Comparison of ENCODE assay signal across 8 cellular contexts in the genomic region with DNA sequence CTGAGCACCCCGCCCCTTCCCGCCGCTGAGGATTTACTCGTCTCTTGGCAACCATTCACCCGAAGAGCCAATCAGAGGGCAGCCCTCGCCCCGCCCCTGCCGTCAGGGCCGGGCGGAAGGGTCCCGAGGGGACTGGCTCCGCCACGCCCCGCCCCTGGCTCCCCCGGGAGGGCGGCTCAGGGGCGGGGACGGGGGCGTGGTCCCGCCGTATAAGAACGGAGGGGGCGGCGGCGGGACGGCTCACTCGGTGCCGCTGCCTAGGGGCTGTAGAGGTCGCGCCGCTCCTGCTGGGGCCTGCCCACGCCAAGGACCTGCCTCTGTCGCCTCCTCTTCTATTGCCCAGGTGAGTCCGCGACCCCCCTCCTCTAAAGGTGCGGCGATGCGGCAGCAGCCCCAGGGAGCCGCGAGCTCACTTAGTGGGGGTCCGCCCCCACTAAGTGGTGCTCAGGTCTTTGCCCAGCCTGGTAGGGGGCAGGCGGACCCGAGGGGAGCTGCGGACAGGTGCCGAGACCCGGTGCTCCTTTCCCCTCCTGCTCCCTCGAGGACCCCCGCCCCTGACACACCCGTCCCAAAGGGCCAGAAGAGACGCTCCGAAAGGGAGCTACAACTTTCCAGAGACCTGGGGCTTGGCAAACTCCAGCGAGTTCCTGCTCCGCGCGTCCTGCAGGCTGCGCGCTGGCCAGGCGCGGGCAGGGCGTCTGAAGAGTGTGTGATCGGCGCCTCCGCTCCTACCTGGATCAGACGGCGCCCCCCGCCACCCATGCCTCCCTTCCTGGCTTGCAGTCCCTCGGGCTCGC. TPM values are rescaled to one million over a fixed set of nuclear protein-coding genes. Genes with fewer than 3 reads are reported as not detected.
A peak's percentile ranks its signal among the peaks of the same experiment; 100 is the strongest.
DNase-seq lines count a peak whose midpoint lies in the region; ATAC-seq and TF ChIP-seq lines count a peak whose summit lies in the region.

Gene TENT5C, plus strand, starts transcription at position 238 of the 797 bp plus-strand sequence. CDS start 16,821 bp downstream, outside the sequence.

- peak within 1 kb of the TSS; percentile 39 for H3K27ac ChIP-seq in PC-9
- H3K27ac ChIP-seq in esophagus squamous epithelium: peak within 1 kb of the TSS; percentile 72 to 88 (median 84)
- H3K27ac ChIP-seq in muscle layer of duodenum (ENCODE audit: low read length): peak within 1 kb of the TSS; percentile 86

- H3K9me2 ChIP-seq in PC-9 (ENCODE audit: insufficient read depth): no peaks in the 10 kb centered on the region

- no peaks in the 10 kb centered on the region for H3K9me3 Mint-ChIP-seq in activated T-cell treated with anti-CD3 and anti-CD28 coated beads, Interleukin-2, amount 50 U/mL, for 4 hours

- H4K20me1 ChIP-seq in PC-9 (ENCODE audit: insufficient read depth): no peaks in the 10 kb centered on the region

- H3K4me3 Mint-ChIP-seq in activated T-cell treated with anti-CD3 and anti-CD28 coated beads, Interleukin-2, amount 50 U/mL, for 4 hours: peak within 1 kb of the TSS; percentile 87

- DNase-seq in DMS79 treated with DMSO at 0.1 percent for 48 hours (lab: John Stamatoyannopoulos, UW) (peak; percentile 88), KBM-7 (peak; percentile 96), PC-9 (peak; percentile 96 to 99), esophagus squamous epithelium (lab: John Stamatoyannopoulos, UW) (peak; percentile 86)
- peak; percentile 99 for DNase-seq in activated T-cell treated with anti-CD3 and anti-CD28 coated beads, Interleukin-2, amount 50 U/mL, for 4 hours
- peak; percentile 95 to 97 for DNase-seq in stimulated activated CD8-positive, alpha-beta memory T cell treated with anti-CD3 and anti-CD28 coated beads, Interleukin-7, amount 100 ng/mL, for 1 hour (ENCODE audit: low read depth in 2 of 2)

- H3K36me3 ChIP-seq in PC-9 (ENCODE audit: low read depth) (no peaks in the 10 kb centered on the region), esophagus squamous epithelium (no peaks in the 10 kb centered on the region), muscle layer of duodenum (ENCODE audit: control insufficient read depth in 1 of 2, insufficient read depth in 2 of 2, low read length in 2 of 2) (no peaks in the 10 kb centered on the region)

- intact Hi-C loops in PC-9 (cut with micrococcal nuclease; ENCODE audit: unreplicated experiment): loop anchor here (1.0 to 10.0 kb wide), 8 partner anchors 27 to 484 kb away; partner anchors contain the start of gene TRIM45
- intact Hi-C loops in esophagus squamous epithelium (cut with DNase I): no loop called here

- H3K79me2 ChIP-seq in PC-9 (ENCODE audit: low read depth): no peaks in the 10 kb centered on the region

- H3K9me3 ChIP-seq in PC-9 (ENCODE audit: insufficient read depth, low read depth) (no peaks in the 10 kb centered on the region), esophagus squamous epithelium (no peaks in the 10 kb centered on the region), muscle layer of duodenum (ENCODE audit: control insufficient read depth in 1 of 2, low read length in 2 of 2) (no peaks in the 10 kb centered on the region)

- peak within 1 kb of the TSS; percentile 71 for H3K4me3 ChIP-seq in PC-9
- peak within 1 kb of the TSS; percentile 59 to 85 (median 74) for H3K4me3 ChIP-seq in esophagus squamous epithelium
- H3K4me3 ChIP-seq in muscle layer of duodenum (ENCODE audit: low read depth in 1 of 2, low read length in 2 of 2): peak within 1 kb of the TSS; percentile 93 to 94

- H3K4me1 Mint-ChIP-seq in activated T-cell treated with anti-CD3 and anti-CD28 coated beads, Interleukin-2, amount 50 U/mL, for 4 hours (ENCODE audit: low read depth): peaks cover 42% of the 10 kb centered on the region

- 1% methylated on average over 13 of the region's 68 CpGs; no CpG with 5 or more reads in 1 of the 2 donors for WGBS in esophagus squamous epithelium, 2 donors

- H3K27me3 ChIP-seq in PC-9 (ENCODE audit: insufficient read depth, low read depth): no peaks in the 10 kb centered on the region
- peaks cover 0 to 27% (median 0%) of the 10 kb centered on the region in 4 donors for H3K27me3 ChIP-seq in esophagus squamous epithelium
- H3K27me3 ChIP-seq in muscle layer of duodenum (ENCODE audit: low read depth, low read length): no peaks in the 10 kb centered on the region

- POLR2A ChIA-PET in PC-9 (lab: Charles Lee; ENCODE audit: unreplicated experiment): interaction anchor here (0.5 to 0.7 kb wide), 3 partner anchors 70 to 212 kb away, joined by 3 to 12 read pairs (median 4); no protein-coding TSS in a partner anchor

- ATAC-seq in GM21737 (IDR thresholded peaks at IDR 0.05; ENCODE audit: unreplicated experiment): peak; percentile 88
- ATAC-seq in activated T-cell treated with anti-CD3 and anti-CD28 coated beads, Interleukin-2, amount 50 U/mL, for 4 hours: peak; percentile 94 to 96

- H3K36me3 Mint-ChIP-seq in activated T-cell treated with anti-CD3 and anti-CD28 coated beads, Interleukin-2, amount 50 U/mL, for 4 hours (ENCODE audit: insufficient read depth): peaks cover 15% of the 10 kb centered on the region

- in situ Hi-C loops in KBM-7 (cut with MboI; ENCODE audit: low pct_unique_long_range_greater_than_20kb, low sequenced_read_pairs): no loop called here

- H3K27me3 Mint-ChIP-seq in activated T-cell treated with anti-CD3 and anti-CD28 coated beads, Interleukin-2, amount 50 U/mL, for 4 hours (ENCODE audit: low read depth): no peaks in the 10 kb centered on the region

- TF ChIP-seq POLR2A in esophagus squamous epithelium (IDR thresholded peaks at IDR 0.05): peak in 3 of 4 donors; percentile 77 to 93 (median 88)

- CTCF ChIA-PET in PC-9 (lab: Charles Lee): interaction anchor here (0.6 kb wide), 1 partner anchor 35 kb away, joined by 4 read pairs; no protein-coding TSS in a partner anchor

- peak; percentile 24; the same call in 1 of the 2 replicates for TF ChIP-seq CTCF in PC-9 (conservative IDR thresholded peaks at IDR 0.05)
- no peak for TF ChIP-seq CTCF in esophagus squamous epithelium (IDR thresholded peaks at IDR 0.05)

- peak within 1 kb of the TSS; percentile 96 for H3K4me2 ChIP-seq in PC-9

- no TSS peak for BruUV-seq in PC-9 (replicated peaks; lab: Mats Ljungman, UMichigan)

- peak within 1 kb of the TSS; percentile 96 for H2AFZ ChIP-seq in PC-9

- H3F3A ChIP-seq in PC-9 (ENCODE audit: insufficient read depth, low read depth): peaks cover 11% of the 10 kb centered on the region; the same call in 1 of the 2 replicates

- H3K4me1 ChIP-seq in PC-9 (replicated peaks; ENCODE audit: insufficient read depth) (peaks cover 14% of the 10 kb centered on the region), esophagus squamous epithelium (peaks cover 0 to 46% (median 4%) of the 10 kb centered on the region in 3 donors), muscle layer of duodenum (ENCODE audit: control insufficient read depth in 1 of 2, insufficient read depth in 2 of 2, low read length in 2 of 2) (peaks cover under 1 to 18% of the 10 kb centered on the region in 2 donors)

RNA-seq across cellular contexts. Expression of gene TENT5C, which starts in this region (rescaled TPM):
- total RNA-seq in PC-9 (2021) (3.9 and 4.3 TPM in 2 replicates), esophagus squamous epithelium (1 to 10 TPM in 2 of 4 donors, under 1 TPM in 2; 0.27 to 2.8 (median 1.3) TPM)
- total RNA-seq in activated T-cell treated with anti-CD3 and anti-CD28 coated beads, Interleukin-2, amount 50 U/mL, for 4 hours: 1 to 10 TPM; 3.6 to 5.8 (median 5.6) TPM

Comparison
In these comparisons a context has a peak if more than half of its experiments do, and no peak if none do; other contexts are left out.
1. Peak in every context shown above with its lines: DNase-seq, ATAC-seq, H3K4me3 ChIP-seq and H3K27ac ChIP-seq.